1 cellular context compared by ENCODE assay signal in the genomic region with DNA sequence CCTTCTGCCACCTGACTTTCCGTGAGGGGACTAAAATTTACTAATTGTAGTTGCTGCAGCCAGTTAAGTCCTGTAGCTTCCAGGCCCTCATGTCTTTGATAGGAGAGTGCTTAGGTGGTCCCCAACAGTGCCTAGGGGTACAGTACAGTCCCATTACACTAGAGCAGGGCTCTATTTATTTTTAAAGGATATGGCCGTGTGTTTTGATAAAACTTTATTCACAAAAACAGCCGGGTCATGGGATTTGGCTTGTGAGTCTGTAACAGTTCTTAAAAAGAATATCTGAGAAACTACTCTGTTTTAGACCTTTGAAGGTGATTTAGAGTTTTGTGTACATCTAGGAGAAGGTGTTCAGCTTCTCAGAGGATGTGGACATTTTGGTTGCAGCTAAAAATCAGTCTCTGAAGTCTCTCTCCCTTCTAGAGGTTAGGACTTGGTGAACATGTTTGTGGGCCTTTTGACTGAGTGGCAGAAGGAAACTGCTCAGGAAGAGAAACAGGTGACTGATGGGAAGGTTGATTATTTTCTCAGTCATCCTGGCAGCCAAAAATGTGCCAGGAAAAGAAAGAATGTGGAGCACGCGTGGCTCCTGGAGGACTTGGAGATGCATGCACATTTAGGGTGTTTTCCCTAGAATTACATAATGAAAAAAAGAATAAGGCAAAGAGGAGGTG.
A peak's percentile ranks its signal among the peaks of the same experiment; 100 is the strongest.
TF ChIP-seq lines count a peak whose summit lies in the region.

No MANE protein-coding gene starts in this region.

TF ChIP-seq in GM12878, 131 proteins besides CTCF, POLR2A, EP300 and RAD21:
- no peak for TF ChIP-seq CREM (IDR thresholded peaks at IDR 0.05; ENCODE audit: low read depth)
- TF ChIP-seq ZBTB40 (IDR thresholded peaks at IDR 0.05; ENCODE audit: borderline replicate concordance) = peak; percentile 63
- no peak for TF ChIP-seq CEBPB (IDR thresholded peaks at IDR 0.05; ENCODE audit: borderline replicate concordance in 1 of 2, low read depth in 2 of 2, low read length in 2 of 2)
- TF ChIP-seq FOXK2 (IDR thresholded peaks at IDR 0.05) = no peak
